ENCODE assay signal across 15 cellular contexts in genomic region chr1:198986041-198986440, GRCh38.
"Had no signal": no experiment of that assay in that cellular context is flagged by ENCODE, and none has a peak within 500 bp of the region (broad histone marks: within the 10 kb centered on the region; RNA-seq: fewer than 3 reads in every experiment).

No MANE protein-coding gene starts in this region.

- H3K36me3 ChIP-seq: breast epithelium, esophagus squamous epithelium, heart right ventricle, pancreas, upper lobe of right lung had no signal

- H3K4me3 ChIP-seq: breast epithelium, esophagus squamous epithelium, heart right ventricle, pancreas, testis, upper lobe of right lung had no signal

- H3K27me3 ChIP-seq: breast epithelium, esophagus squamous epithelium, heart right ventricle, pancreas, testis, upper lobe of right lung had no signal

- H3K4me1 ChIP-seq: breast epithelium, esophagus squamous epithelium, heart right ventricle, pancreas, upper lobe of right lung had no signal

- DNase-seq: activated effector memory CD4-positive, alpha-beta T cell treated with anti-CD3 and anti-CD28 coated beads, Interleukin-2, amount 50 U/mL, for 16 hours; activated T-cell treated with anti-CD3 and anti-CD28 coated beads, Interleukin-2, amount 50 U/mL, for 1 hour; anterior cingulate cortex; esophagus squamous epithelium; heart right ventricle; kidney; pancreas; retina; stimulated activated CD4-positive, alpha-beta T cell treated with anti-CD3 and anti-CD28 coated beads, Interleukin-15, amount 100 ng/mL, for 24 hours; stimulated activated CD4-positive, alpha-beta T cell treated with anti-CD3 and anti-CD28 coated beads, Interleukin-4, amount 100 ng/mL, for 4 hours; stimulated activated naive CD8-positive, alpha-beta T cell treated with anti-CD3 and anti-CD28 coated beads, Interleukin-15, amount 100 ng/mL, for 72 hours; T-helper 17 cell; testis; upper lobe of right lung had no signal

- H3K27ac ChIP-seq: breast epithelium, esophagus squamous epithelium, heart right ventricle, pancreas, testis, upper lobe of right lung had no signal

- H3K9me3 ChIP-seq: breast epithelium, esophagus squamous epithelium, heart right ventricle, pancreas, testis, upper lobe of right lung had no signal

- ATAC-seq: heart right ventricle; pancreas; stimulated activated naive CD8-positive, alpha-beta T cell treated with anti-CD3 and anti-CD28 coated beads, Interleukin-15, amount 100 ng/mL, for 72 hours; T-helper 17 cell; upper lobe of right lung had no signal
